In the genomic region with DNA sequence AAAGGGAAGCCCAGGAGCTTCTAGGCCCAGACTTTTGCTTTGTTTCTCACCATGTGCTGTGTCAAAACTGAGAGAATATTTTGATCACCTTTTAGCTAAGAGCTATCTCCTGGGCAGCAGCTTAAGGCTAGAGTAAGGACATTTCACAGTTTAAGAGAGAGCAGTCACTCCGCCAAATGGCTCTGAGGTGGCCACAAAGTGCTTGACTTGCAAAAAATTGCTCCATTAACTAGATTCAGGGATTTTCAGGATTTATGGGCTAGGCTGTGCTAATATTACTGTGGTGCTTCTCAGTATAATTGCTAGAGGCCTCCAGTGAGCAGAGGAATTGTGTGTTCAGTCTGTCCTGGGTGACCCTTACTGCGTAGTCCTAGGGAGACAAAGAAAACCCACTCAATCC, we compare ENCODE assay signal across 39 cellular contexts.
"Had no signal": no experiment of that assay in that cellular context is flagged by ENCODE, and none has a peak within 500 bp of the region (broad histone marks: within the 10 kb centered on the region; RNA-seq: fewer than 3 reads in every experiment).

No MANE protein-coding gene starts in this region.

- ATAC-seq: activated CD8-positive, alpha-beta T cell treated with anti-CD3 and anti-CD28 coated beads for 36 hours; activated naive CD4-positive, alpha-beta T cell treated with anti-CD3 and anti-CD28 coated beads, Interleukin-2, amount 50 U/mL, for 72 hours; activated T-cell treated with anti-CD3 and anti-CD28 coated beads, Interleukin-2, amount 50 U/mL, for 4 hours; activated T-cell treated with anti-CD3 and anti-CD28 coated beads, Interleukin-2, amount 50 U/mL, for 72 hours; activated T-helper 17 cell treated with anti-CD3 and anti-CD28 coated beads, Interleukin-2, amount 50 U/mL, for 72 hours; body of pancreas had no signal

- H3K27me3 Mint-ChIP-seq: activated CD4-positive, alpha-beta memory T cell treated with anti-CD3 and anti-CD28 coated beads for 36 hours; activated CD8-positive, alpha-beta T cell treated with anti-CD3 and anti-CD28 coated beads for 36 hours; activated naive CD8-positive, alpha-beta T cell treated with anti-CD3 and anti-CD28 coated beads for 36 hours; activated T-helper 17 cell treated with anti-CD3 and anti-CD28 coated beads, Interleukin-2, amount 50 U/mL, for 72 hours had no signal

- H3K4me3 Mint-ChIP-seq: activated B cell treated with CpG ODN at 0.5 μM for 24 hours; activated CD4-positive, alpha-beta memory T cell treated with anti-CD3 and anti-CD28 coated beads for 36 hours; activated CD4-positive, alpha-beta T cell treated with anti-CD3 and anti-CD28 coated beads, Interleukin-2, amount 10 ng/mL, durations not matched to agents 24 days and 14 days; activated CD8-positive, alpha-beta T cell treated with anti-CD3 and anti-CD28 coated beads for 36 hours; activated naive CD4-positive, alpha-beta T cell treated with anti-CD3 and anti-CD28 coated beads for 36 hours; activated naive CD8-positive, alpha-beta T cell treated with anti-CD3 and anti-CD28 coated beads for 36 hours; activated T-cell treated with anti-CD3 and anti-CD28 coated beads, Interleukin-2, amount 50 U/mL, for 4 hours; activated T-cell treated with anti-CD3 and anti-CD28 coated beads, Interleukin-2, amount 50 U/mL, for 72 hours; activated T-helper 1 cell treated with anti-CD3 and anti-CD28 coated beads, Interleukin-12 subunit alpha, Interleukin-12 subunit beta, Interleukin-2, Interleukin-4 antibody, amounts not matched to agents 30 ng/mL and 10 ng/mL and 1 ng/mL, durations not matched to agents 14 hours and 24 hours and 36 hours; activated T-helper 17 cell treated with anti-CD3 and anti-CD28 coated beads, Interleukin-2, amount 50 U/mL, for 72 hours; central memory CD8-positive, alpha-beta T cell; T-helper 1 cell treated with Interleukin-12 subunit alpha and Interleukin-12 subunit beta and Interleukin-4 antibody, amounts not matched to agents 30 μg/mL and 1 μg/mL, for 36 hours; T-helper 2 cell treated with Interferon-gamma antibody and Interleukin-4, amounts not matched to agents 5 μg/mL and 100 μg/mL, for 36 hours had no signal

- H3K27ac Mint-ChIP-seq: activated B cell treated with CpG ODN at 0.5 μM for 24 hours; activated CD4-positive, alpha-beta memory T cell treated with anti-CD3 and anti-CD28 coated beads for 36 hours; activated CD4-positive, alpha-beta T cell treated with anti-CD3 and anti-CD28 coated beads, Interleukin-2, amount 10 ng/mL, durations not matched to agents 24 days and 14 days; activated CD8-positive, alpha-beta T cell treated with anti-CD3 and anti-CD28 coated beads for 36 hours; activated naive CD4-positive, alpha-beta T cell treated with anti-CD3 and anti-CD28 coated beads for 36 hours; activated naive CD4-positive, alpha-beta T cell treated with anti-CD3 and anti-CD28 coated beads, Interleukin-2, amount 50 U/mL, for 72 hours; activated naive CD8-positive, alpha-beta T cell treated with anti-CD3 and anti-CD28 coated beads for 36 hours; activated T-cell treated with anti-CD3 and anti-CD28 coated beads, Interleukin-2, amount 50 U/mL, for 72 hours; activated T-helper 1 cell treated with anti-CD3 and anti-CD28 coated beads, Interleukin-12 subunit alpha, Interleukin-12 subunit beta, Interleukin-2, Interleukin-4 antibody, amounts not matched to agents 30 ng/mL and 10 ng/mL and 1 ng/mL, durations not matched to agents 14 hours and 24 hours and 36 hours; activated T-helper 17 cell treated with anti-CD3 and anti-CD28 coated beads, Interleukin-2, amount 50 U/mL, for 72 hours; T-helper 1 cell treated with Interleukin-12 subunit alpha and Interleukin-12 subunit beta and Interleukin-4 antibody, amounts not matched to agents 30 μg/mL and 1 μg/mL, for 36 hours; T-helper 2 cell treated with Interferon-gamma antibody and Interleukin-4, amounts not matched to agents 5 μg/mL and 100 μg/mL, for 36 hours had no signal

- H3K9me3 ChIP-seq: adrenal gland, body of pancreas, breast epithelium had no signal

- FAIRE-seq: astrocyte, TTC549 had no signal

- H3K4me3 ChIP-seq: adrenal gland, body of pancreas, breast epithelium had no signal

- H3K36me3 Mint-ChIP-seq: activated CD4-positive, alpha-beta memory T cell treated with anti-CD3 and anti-CD28 coated beads for 36 hours; activated naive CD4-positive, alpha-beta T cell treated with anti-CD3 and anti-CD28 coated beads, Interleukin-2, amount 50 U/mL, for 72 hours; activated naive CD8-positive, alpha-beta T cell treated with anti-CD3 and anti-CD28 coated beads for 36 hours had no signal

- H3K9me3 Mint-ChIP-seq: activated B cell treated with CpG ODN at 0.5 μM for 24 hours; activated CD4-positive, alpha-beta memory T cell treated with anti-CD3 and anti-CD28 coated beads for 36 hours; activated naive CD4-positive, alpha-beta T cell treated with anti-CD3 and anti-CD28 coated beads for 36 hours; activated T-cell treated with anti-CD3 and anti-CD28 coated beads, Interleukin-2, amount 50 U/mL, for 4 hours; activated T-cell treated with anti-CD3 and anti-CD28 coated beads, Interleukin-2, amount 50 U/mL, for 72 hours; activated T-helper 1 cell treated with anti-CD3 and anti-CD28 coated beads, Interleukin-12 subunit alpha, Interleukin-12 subunit beta, Interleukin-2, Interleukin-4 antibody, amounts not matched to agents 30 ng/mL and 10 ng/mL and 1 ng/mL, durations not matched to agents 14 hours and 24 hours and 36 hours; activated T-helper 17 cell treated with anti-CD3 and anti-CD28 coated beads, Interleukin-2, amount 50 U/mL, for 72 hours; central memory CD8-positive, alpha-beta T cell; T-helper 2 cell treated with Interferon-gamma antibody and Interleukin-4, amounts not matched to agents 5 μg/mL and 100 μg/mL, for 36 hours had no signal

- H3K27ac ChIP-seq: adrenal gland, body of pancreas, brain microvascular endothelial cell, breast epithelium, VCaP had no signal

- H3K36me3 ChIP-seq: adrenal gland, brain microvascular endothelial cell, breast epithelium had no signal

- H3K27me3 ChIP-seq: adrenal gland, body of pancreas, brain microvascular endothelial cell, breast epithelium had no signal

- DNase-seq: activated B cell treated with CpG ODN at 0.5 μM for 24 hours; activated CD4-positive, alpha-beta memory T cell treated with anti-CD3 and anti-CD28 coated beads for 36 hours; activated CD4-positive, alpha-beta T cell treated with anti-CD3 and anti-CD28 coated beads for 4 hours; activated CD4-positive, alpha-beta T cell treated with anti-CD3 and anti-CD28 coated beads, Interleukin-2, amount 50 U/mL, for 1 hour; activated CD4-positive, alpha-beta T cell treated with anti-CD3 and anti-CD28 coated beads, Interleukin-2, amount 50 U/mL, for 4 hours; activated CD4-positive, CD25-positive, alpha-beta regulatory T cell treated with anti-CD3 and anti-CD28 coated beads, Interleukin-2, amount 50 U/mL, for 72 hours; activated CD8-positive, alpha-beta memory T cell treated with anti-CD3 and anti-CD28 coated beads, Interleukin-2, amount 50 U/mL, for 4 hours; activated CD8-positive, alpha-beta T cell treated with anti-CD3 and anti-CD28 coated beads for 36 hours; activated effector memory CD4-positive, alpha-beta T cell treated with anti-CD3 and anti-CD28 coated beads, Interleukin-2, amount 50 U/mL, for 16 hours; activated gamma-delta T cell treated with Interleukin-2 at 50 U/mL for 16 hours; activated naive CD4-positive, alpha-beta T cell; activated naive CD4-positive, alpha-beta T cell treated with anti-CD3 and anti-CD28 coated beads for 36 hours; activated naive CD4-positive, alpha-beta T cell treated with anti-CD3 and anti-CD28 coated beads, Interleukin-2, amount 50 U/mL, for 16 hours; activated naive CD8-positive, alpha-beta T cell treated with anti-CD3 and anti-CD28 coated beads for 36 hours; activated T-cell treated with anti-CD3 and anti-CD28 coated beads for 4 hours; activated T-cell treated with anti-CD3 and anti-CD28 coated beads, Interleukin-2, amount 50 U/mL, for 1 hour; activated T-cell treated with anti-CD3 and anti-CD28 coated beads, Interleukin-2, amount 50 U/mL, for 4 hours; activated T-cell treated with anti-CD3 and anti-CD28 coated beads, Interleukin-2, amount 50 U/mL, for 72 hours; adrenal gland; amniotic stem cell; aorta; body of pancreas; brain microvascular endothelial cell; caudate nucleus; cerebellar nuclear complex; T-helper 1 cell; T-helper 2 cell; T-helper 9 cell had no signal

- H3K4me1 ChIP-seq: adrenal gland, body of pancreas, breast epithelium had no signal

- H3K4me1 Mint-ChIP-seq: activated B cell treated with CpG ODN at 0.5 μM for 24 hours; activated CD4-positive, alpha-beta T cell treated with anti-CD3 and anti-CD28 coated beads, Interleukin-2, amount 10 ng/mL, durations not matched to agents 24 days and 14 days; activated naive CD8-positive, alpha-beta T cell treated with anti-CD3 and anti-CD28 coated beads for 36 hours; activated T-helper 17 cell treated with anti-CD3 and anti-CD28 coated beads, Interleukin-2, amount 50 U/mL, for 72 hours; central memory CD8-positive, alpha-beta T cell had no signal
